In the genomic region with DNA sequence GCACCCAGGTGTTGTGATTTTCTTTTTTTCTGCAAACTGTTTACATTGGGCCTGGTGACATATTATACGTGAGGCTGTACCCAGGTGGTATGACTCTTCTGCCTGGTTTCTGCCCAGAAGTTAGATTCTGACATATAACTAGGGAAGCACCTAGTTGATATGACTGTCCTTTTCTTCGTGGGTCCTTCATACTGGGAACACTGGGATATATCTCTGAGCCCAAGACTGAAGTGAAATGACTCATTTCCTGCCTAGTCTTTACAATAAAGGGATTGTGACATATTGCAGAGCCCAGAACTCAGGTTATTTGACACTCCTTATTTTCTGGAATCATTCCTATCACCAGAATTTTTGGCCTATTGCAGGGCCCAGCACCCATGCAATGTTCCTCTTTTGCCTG, we compare ENCODE assay signal across 29 cellular contexts.
"Had no signal": no experiment of that assay in that cellular context is flagged by ENCODE, and none has a peak within 500 bp of the region (broad histone marks: within the 10 kb centered on the region; RNA-seq: fewer than 3 reads in every experiment).

No MANE protein-coding gene starts in this region.

- H3K27me3 Mint-ChIP-seq: activated CD4-positive, alpha-beta memory T cell treated with anti-CD3 and anti-CD28 coated beads, Interleukin-2, amount 10 ng/mL, durations not matched to agents 7 days and 5 days; activated CD4-positive, alpha-beta T cell treated with anti-CD3 and anti-CD28 coated beads, Interleukin-2, amount 10 ng/mL, durations not matched to agents 7 days and 5 days; activated naive CD8-positive, alpha-beta T cell; effector memory CD8-positive, alpha-beta T cell; T-helper 17 cell had no signal

- H3K36me3 ChIP-seq: lower lobe of right lung, neural progenitor cell, spleen, suprapubic skin, tibial artery, upper lobe of right lung had no signal

- H3K4me1 Mint-ChIP-seq: activated CD4-positive, alpha-beta memory T cell treated with anti-CD3 and anti-CD28 coated beads, Interleukin-2, amount 10 ng/mL, durations not matched to agents 7 days and 5 days; activated CD4-positive, alpha-beta T cell treated with anti-CD3 and anti-CD28 coated beads, Interleukin-2, amount 10 ng/mL, durations not matched to agents 7 days and 5 days; natural killer cell; neural progenitor cell; T-helper 17 cell; WTC11 had no signal

- ATAC-seq: activated T-cell treated with anti-CD3 and anti-CD28 coated beads, Interleukin-2, amount 50 U/mL, for 4 hours; body of pancreas; effector memory CD8-positive, alpha-beta T cell; esophagus mucosa; left lobe of liver; lower lobe of right lung; natural killer cell; right cardiac atrium; T-helper 17 cell; upper lobe of right lung; WTC11 had no signal

- H3K4me3 ChIP-seq: body of pancreas, coronary artery, dorsolateral prefrontal cortex, lower lobe of right lung, neural progenitor cell, spleen, suprapubic skin, tibial artery, upper lobe of right lung had no signal

- H3K27ac Mint-ChIP-seq: activated CD4-positive, alpha-beta memory T cell treated with anti-CD3 and anti-CD28 coated beads, Interleukin-2, amount 10 ng/mL, durations not matched to agents 7 days and 5 days; activated CD4-positive, alpha-beta T cell treated with anti-CD3 and anti-CD28 coated beads, Interleukin-2, amount 10 ng/mL, durations not matched to agents 7 days and 5 days; activated naive CD8-positive, alpha-beta T cell; activated T-helper 2 cell treated with anti-CD3 and anti-CD28 coated beads, Interferon-gamma antibody, Interleukin-2, Interleukin-4, amounts not matched to agents 10 μg/mL and 5 μg/mL and 100 μg/mL, durations not matched to agents 14 hours and 24 hours and 36 hours; effector memory CD8-positive, alpha-beta T cell; natural killer cell; neural progenitor cell; T-helper 17 cell; WTC11 had no signal

- H3K9me3 Mint-ChIP-seq: activated CD4-positive, alpha-beta memory T cell treated with anti-CD3 and anti-CD28 coated beads, Interleukin-2, amount 10 ng/mL, durations not matched to agents 7 days and 5 days; activated CD4-positive, alpha-beta T cell treated with anti-CD3 and anti-CD28 coated beads, Interleukin-2, amount 10 ng/mL, durations not matched to agents 7 days and 5 days; activated T-cell treated with anti-CD3 and anti-CD28 coated beads, Interleukin-2, amount 50 U/mL, for 4 hours; activated T-helper 2 cell treated with anti-CD3 and anti-CD28 coated beads, Interferon-gamma antibody, Interleukin-2, Interleukin-4, amounts not matched to agents 10 μg/mL and 5 μg/mL and 100 μg/mL, durations not matched to agents 14 hours and 24 hours and 36 hours; effector memory CD8-positive, alpha-beta T cell; natural killer cell; neural progenitor cell; WTC11 had no signal

- H3K36me3 Mint-ChIP-seq: activated naive CD8-positive, alpha-beta T cell; natural killer cell; neural progenitor cell; WTC11 had no signal

- H3K27me3 ChIP-seq: body of pancreas, dorsolateral prefrontal cortex, neural progenitor cell, spleen, suprapubic skin, tibial artery, upper lobe of right lung had no signal

- DNase-seq: activated CD4-positive, alpha-beta memory T cell treated with anti-CD3 and anti-CD28 coated beads, Interleukin-2, amount 10 ng/mL, durations not matched to agents 7 days and 5 days; activated CD4-positive, alpha-beta T cell treated with anti-CD3 and anti-CD28 coated beads for 1 hour; activated CD4-positive, alpha-beta T cell treated with anti-CD3 and anti-CD28 coated beads, Interleukin-2, amount 10 ng/mL, durations not matched to agents 7 days and 5 days; activated T-cell treated with anti-CD3 and anti-CD28 coated beads, Interleukin-2, amount 50 U/mL, for 4 hours; anterior cingulate cortex; body of pancreas; dorsolateral prefrontal cortex; effector memory CD8-positive, alpha-beta T cell; foreskin melanocyte; kidney glomerular epithelial cell; lower lobe of right lung; mesenchymal stem cell; natural killer cell; occipital lobe; right cardiac atrium; spleen; stimulated activated naive CD4-positive, alpha-beta T cell; T-helper 17 cell; T1000; tibial artery; upper lobe of right lung had no signal

- H3K4me3 Mint-ChIP-seq: activated CD4-positive, alpha-beta memory T cell treated with anti-CD3 and anti-CD28 coated beads, Interleukin-2, amount 10 ng/mL, durations not matched to agents 7 days and 5 days; activated CD4-positive, alpha-beta T cell treated with anti-CD3 and anti-CD28 coated beads, Interleukin-2, amount 10 ng/mL, durations not matched to agents 7 days and 5 days; activated naive CD8-positive, alpha-beta T cell; activated T-cell treated with anti-CD3 and anti-CD28 coated beads, Interleukin-2, amount 50 U/mL, for 4 hours; effector memory CD8-positive, alpha-beta T cell; natural killer cell; neural progenitor cell; T-helper 17 cell; WTC11 had no signal
